In the genomic region with DNA sequence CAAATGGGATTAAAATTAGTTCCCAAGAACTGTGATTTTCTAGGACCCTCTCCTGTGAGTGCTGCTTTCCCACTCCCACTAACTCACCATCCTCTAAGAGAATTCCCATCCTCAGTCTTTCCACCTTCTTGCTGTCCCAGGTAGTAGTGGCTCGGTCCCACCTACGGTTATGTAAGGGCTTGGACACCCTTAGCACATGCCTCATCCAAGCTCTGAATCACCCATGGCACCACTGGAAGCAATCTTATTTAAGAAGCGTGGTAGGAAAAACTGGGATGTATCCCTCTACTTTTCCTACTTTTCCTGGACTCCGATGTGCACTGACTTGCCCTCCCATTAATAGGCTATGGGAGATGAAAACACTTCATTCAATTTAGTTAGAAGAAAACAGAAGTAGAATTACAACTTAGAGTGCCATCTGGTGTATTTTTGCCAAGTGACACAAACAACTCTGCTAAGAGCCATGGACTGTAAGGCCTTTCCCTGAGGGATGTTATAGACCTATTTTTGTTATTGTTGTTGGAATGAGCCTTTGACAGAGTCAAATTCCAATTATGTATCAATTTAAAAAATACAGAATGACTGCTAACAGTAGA, we compare ENCODE assay signal across 10 cellular contexts. TPM values are rescaled to one million over a fixed set of nuclear protein-coding genes. Genes with fewer than 3 reads are reported as not detected.
DNase-seq lines count a peak whose midpoint lies in the region; ATAC-seq and TF ChIP-seq lines count a peak whose summit lies in the region.
"Had no signal": no experiment of that assay in that cellular context is flagged by ENCODE, and none has a peak within 500 bp of the region (broad histone marks: within the 10 kb centered on the region; RNA-seq: fewer than 3 reads in every experiment).

No MANE protein-coding gene starts in this region.

- H3K9me3 Mint-ChIP-seq in HFFc6 (no peaks in the 10 kb centered on the region), progenitor cell of endocrine pancreas (ENCODE audit: low read depth) (no peaks in the 10 kb centered on the region)

- no peaks in the 10 kb centered on the region for H3K36me3 ChIP-seq in left lung

- DNase-seq in HFFc6 (peak; percentile 29), left lung (no peak), NCI-H510A treated with DMSO at 0.1 percent for 48 hours (lab: John Stamatoyannopoulos, UW) (no peak), progenitor cell of endocrine pancreas (ENCODE audit: low spot score, unreplicated experiment) (no peak), NCI-H82 treated with DMSO at 0.1 percent for 48 hours (lab: John Stamatoyannopoulos, UW; ENCODE audit: unreplicated experiment) (no peak)
- DNase-seq: activated CD8-positive, alpha-beta memory T cell treated with anti-CD3 and anti-CD28 coated beads for 24 hours; caudate nucleus had no signal

- H3K27ac Mint-ChIP-seq in HFFc6 (no peak overlapping the region), progenitor cell of endocrine pancreas (no peak overlapping the region)

- H3K4me3 Mint-ChIP-seq in HFFc6: no peak overlapping the region
- no peak overlapping the region for H3K4me3 Mint-ChIP-seq in progenitor cell of endocrine pancreas (ENCODE audit: low read depth)

- no peak overlapping the region for H3K4me3 ChIP-seq in left lung

- peaks cover 0 to 17% of the 10 kb centered on the region in 2 donors for H3K4me1 ChIP-seq in left lung

- peaks cover 8% of the 10 kb centered on the region for H3K27me3 Mint-ChIP-seq in HFFc6 (ENCODE audit: insufficient read depth)
- H3K27me3 Mint-ChIP-seq in progenitor cell of endocrine pancreas: peaks cover 27% of the 10 kb centered on the region

- no peaks in the 10 kb centered on the region for H3K4me1 Mint-ChIP-seq in HFFc6 (ENCODE audit: low read depth)
- no peaks in the 10 kb centered on the region for H3K4me1 Mint-ChIP-seq in progenitor cell of endocrine pancreas (ENCODE audit: low read depth)

- TF ChIP-seq CTCF in C4-2B (conservative IDR thresholded peaks at IDR 0.05) (peak; percentile 23), HFFc6 (IDR thresholded peaks at IDR 0.05) (peak; percentile 53), left lung (IDR thresholded peaks at IDR 0.05) (peak; percentile 13 to 18), progenitor cell of endocrine pancreas (IDR thresholded peaks at IDR 0.05; ENCODE audit: unreplicated experiment) (no peak)

- no peak overlapping the region for H3K27ac ChIP-seq in C4-2B
- H3K27ac ChIP-seq in left lung: no peak overlapping the region

- H3K27me3 ChIP-seq in left lung: no peaks in the 10 kb centered on the region

- H3K9me3 ChIP-seq in left lung: no peaks in the 10 kb centered on the region

- peak; percentile 72 for ATAC-seq in SK-N-SH treated with all-trans-retinoic acid at 6 μM for 48 hours
- ATAC-seq in left lung: peak; percentile 59
- ATAC-seq in GM21717 (IDR thresholded peaks at IDR 0.05; ENCODE audit: unreplicated experiment): no peak

- intact Hi-C loops in left lung (cut with DNase I): no loop called here

- no peaks in the 10 kb centered on the region for H3K36me3 Mint-ChIP-seq in HFFc6 (ENCODE audit: low read depth)
- H3K36me3 Mint-ChIP-seq in progenitor cell of endocrine pancreas (ENCODE audit: insufficient read depth): no peaks in the 10 kb centered on the region

TF ChIP-seq in SK-N-SH treated with all-trans-retinoic acid at 6 μM for 48 hours, 23 proteins besides CTCF, POLR2A, EP300 and RAD21:
- no peak for TF ChIP-seq ZFP3 (CRISPR knock-in tag; IDR thresholded peaks at IDR 0.05)
- no peak for TF ChIP-seq ISL1 (CRISPR knock-in tag; IDR thresholded peaks at IDR 0.05)
- no peak for TF ChIP-seq SNAI2 (CRISPR knock-in tag; IDR thresholded peaks at IDR 0.05)
- no peak for TF ChIP-seq RARB (CRISPR knock-in tag; IDR thresholded peaks at IDR 0.05)
- TF ChIP-seq, protein P1, sequence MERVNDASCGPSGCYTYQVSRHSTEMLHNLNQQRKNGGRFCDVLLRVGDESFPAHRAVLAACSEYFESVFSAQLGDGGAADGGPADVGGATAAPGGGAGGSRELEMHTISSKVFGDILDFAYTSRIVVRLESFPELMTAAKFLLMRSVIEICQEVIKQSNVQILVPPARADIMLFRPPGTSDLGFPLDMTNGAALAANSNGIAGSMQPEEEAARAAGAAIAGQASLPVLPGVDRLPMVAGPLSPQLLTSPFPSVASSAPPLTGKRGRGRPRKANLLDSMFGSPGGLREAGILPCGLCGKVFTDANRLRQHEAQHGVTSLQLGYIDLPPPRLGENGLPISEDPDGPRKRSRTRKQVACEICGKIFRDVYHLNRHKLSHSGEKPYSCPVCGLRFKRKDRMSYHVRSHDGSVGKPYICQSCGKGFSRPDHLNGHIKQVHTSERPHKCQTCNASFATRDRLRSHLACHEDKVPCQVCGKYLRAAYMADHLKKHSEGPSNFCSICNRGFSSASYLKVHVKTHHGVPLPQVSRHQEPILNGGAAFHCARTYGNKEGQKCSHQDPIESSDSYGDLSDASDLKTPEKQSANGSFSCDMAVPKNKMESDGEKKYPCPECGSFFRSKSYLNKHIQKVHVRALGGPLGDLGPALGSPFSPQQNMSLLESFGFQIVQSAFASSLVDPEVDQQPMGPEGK (CRISPR knock-in tag; IDR thresholded peaks at IDR 0.05; ENCODE audit: borderline replicate concordance): no peak
- no peak for TF ChIP-seq TCF4 (CRISPR knock-in tag; IDR thresholded peaks at IDR 0.05; ENCODE audit: borderline replicate concordance)
TF ChIP-seq in SK-N-SH treated with all-trans-retinoic acid at 6 μM for 48 hours: peak in this region for 0.

RNA-seq across cellular contexts. Expression of a gene that starts 13.7 kb away (rescaled TPM):
- not detected for total RNA-seq in HFFc6 (2021; fragmentation: NEBNext Ultra II Directional; extraction: Animal tissue kit (Norgen Biotek cat#: 25700))
- total RNA-seq in left lung: 1 to 10 TPM; 5.1 to 8.9 TPM
- 0.18 TPM in 1 of 2 replicates, not detected in the other for total RNA-seq in progenitor cell of endocrine pancreas

RNA-seq across cellular contexts. Expression of a gene that starts 14.7 kb away (rescaled TPM):
- total RNA-seq in HFFc6 (2021; fragmentation: NEBNext Ultra II Directional; extraction: Animal tissue kit (Norgen Biotek cat#: 25700)): 10 to 100 TPM; 28.8 to 44.9 (median 40.6) TPM
- 10 to 100 TPM in 1 of 2 donors, 1 to 10 TPM in 1; 9.9 to 11.4 TPM for total RNA-seq in left lung
- total RNA-seq in progenitor cell of endocrine pancreas: 1.3 TPM in 2 replicates
